ENCODE assay signal across 18 cellular contexts in genomic region chr22:41963453-41964105, GRCh38. TPM values are rescaled to one million over a fixed set of nuclear protein-coding genes. Genes with fewer than 3 reads are reported as not detected.
DNase-seq lines count a peak whose midpoint lies in the region; ATAC-seq and TF ChIP-seq lines count a peak whose summit lies in the region.
"Had no signal": no experiment of that assay in that cellular context is flagged by ENCODE, and none has a peak within 500 bp of the region (broad histone marks: within the 10 kb centered on the region; RNA-seq: fewer than 3 reads in every experiment).

No MANE protein-coding gene starts in this region.

- H3K9me1 ChIP-seq in IMR-90 (ENCODE audit: insufficient read depth, low read length) = no peaks in the 10 kb centered on the region

- no peak overlapping the region for H4K5ac ChIP-seq in IMR-90 (ENCODE audit: low read depth, low read length)

- H2BK15ac ChIP-seq in IMR-90 (ENCODE audit: low read depth, low read length) = no peak overlapping the region

- TF ChIP-seq RAD21 in IMR-90 (IDR thresholded peaks at IDR 0.05; ENCODE audit: low read length) = no peak

- H3K9ac ChIP-seq in IMR-90 (ENCODE audit: low read depth, low read length) = no peak overlapping the region
- H3K9ac ChIP-seq: KMS-11 had no signal

- H2AK9ac ChIP-seq in IMR-90 (replicated peaks; ENCODE audit: low read depth, low read length, poor library complexity) = no peak overlapping the region

- no peak overlapping the region for H3K4ac ChIP-seq in IMR-90 (ENCODE audit: low read depth, low read length)

- H4K91ac ChIP-seq in IMR-90 (ENCODE audit: insufficient read depth, low read depth, low read length) = no peak overlapping the region

- TF ChIP-seq CTCF in IMR-90 (conservative IDR thresholded peaks at IDR 0.05; ENCODE audit: low read depth, low read length) (no peak), astrocyte of the cerebellum (IDR thresholded peaks at IDR 0.05; ENCODE audit: low read depth, low read length, missing control alignments) (no peak), stomach (IDR thresholded peaks at IDR 0.05) (no peak)

- no peak overlapping the region for H3K4me3 ChIP-seq in IMR-90 (ENCODE audit: insufficient read depth, low read depth, low read length)
- H3K4me3 ChIP-seq in astrocyte of the cerebellum (ENCODE audit: low read depth, low read length) = no peak overlapping the region
- no peak overlapping the region for H3K4me3 ChIP-seq in stomach

- no peak overlapping the region for H3K14ac ChIP-seq in IMR-90 (replicated peaks; ENCODE audit: low read depth, low read length)

- H3K27ac ChIP-seq in IMR-90 (ENCODE audit: insufficient read depth, low read length) (no peak overlapping the region), stomach (peak overlapping the region in 4 of 5 donors; percentile 14 to 41 (median 34))
- H3K27ac ChIP-seq: KMS-11 had no signal

- TF ChIP-seq EP300 in stomach (IDR thresholded peaks at IDR 0.05) = no peak

- no peak overlapping the region for H3K18ac ChIP-seq in IMR-90 (ENCODE audit: low read depth, low read length)

- H3K23ac ChIP-seq in IMR-90 (ENCODE audit: low read depth, low read length) = no peak overlapping the region

- no peak overlapping the region for H2AK5ac ChIP-seq in IMR-90 (ENCODE audit: low read depth, low read length)

- H3K56ac ChIP-seq in IMR-90 (ENCODE audit: extremely low read depth, insufficient read depth, low read length) = no peak overlapping the region

- no peaks in the 10 kb centered on the region for H3K9me3 ChIP-seq in IMR-90 (ENCODE audit: control insufficient read depth, insufficient read depth, low read length)
- no peaks in the 10 kb centered on the region for H3K9me3 ChIP-seq in stomach

- CTCF ChIA-PET in IMR-90 (lab: Yijun Ruan, JAX) = no interaction called here

- H3K36me3 ChIP-seq in IMR-90 (ENCODE audit: control insufficient read depth, insufficient read depth, low read length) = no peaks in the 10 kb centered on the region
- no peaks in the 10 kb centered on the region for H3K36me3 ChIP-seq in stomach

- H3K4me1 ChIP-seq in IMR-90 (ENCODE audit: control insufficient read depth, insufficient read depth, low read length) = no peaks in the 10 kb centered on the region; the same call in 1 of the 2 replicates
- peaks cover 0 to 28% (median 14%) of the 10 kb centered on the region in 4 donors for H3K4me1 ChIP-seq in stomach

- H3K27me3 ChIP-seq in IMR-90 (ENCODE audit: control insufficient read depth, insufficient read depth, low read length) = peaks cover 8% of the 10 kb centered on the region; the same call in 1 of the 2 replicates
- no peaks in the 10 kb centered on the region for H3K27me3 ChIP-seq in stomach

- H4K8ac ChIP-seq in IMR-90 (ENCODE audit: low read depth in 2 of 2, low read length in 2 of 2) = no peak overlapping the region

- H2BK120ac ChIP-seq in IMR-90 (ENCODE audit: low read depth, low read length) = no peak overlapping the region

- no peaks in the 10 kb centered on the region for H3K79me1 ChIP-seq in IMR-90 (ENCODE audit: low read depth in 1 of 2, low read length in 2 of 2)

- 23% methylated on average over 3 of the region's 9 CpGs; no CpG with 5 or more reads in 1 of the 2 experiments for WGBS in IMR-90 (ENCODE audit: extremely low coverage in 2 of 2, insufficient read length in 1 of 2), 2 experiments
- WGBS in stomach, 5 donors = 50 to 64% (median 59%) methylated on average over 9 of the region's 9 CpGs

- in situ Hi-C loops in IMR-90 (cut with MboI; ENCODE audit: low sequenced_read_pairs) = no loop called here
- in situ Hi-C loops in astrocyte of the cerebellum (cut with HindIII; ENCODE audit: low sequenced_read_pairs) = no loop called here

- TF ChIP-seq POLR2A in IMR-90 (IDR thresholded peaks at IDR 0.05; ENCODE audit: low read depth, low read length) (no peak), stomach (IDR thresholded peaks at IDR 0.05) (no peak)

- ATAC-seq in IMR-90 (ENCODE audit: low read depth) (no peak), GM19455 (IDR thresholded peaks at IDR 0.05; ENCODE audit: unreplicated experiment) (no peak)

- BruUV-seq in IMR-90 (replicated peaks; lab: Mats Ljungman, UMichigan) = no TSS peak

- no peak overlapping the region for H2BK5ac ChIP-seq in IMR-90 (ENCODE audit: low read depth, low read length, poor library complexity, severe bottlenecking)

- dilution Hi-C loops in IMR-90 (cut with HindIII; ENCODE audit: low sequenced_read_pairs, unreplicated experiment) = no loop called here

- POLR2A ChIA-PET in IMR-90 (lab: Charles Lee; ENCODE audit: unreplicated experiment) = no interaction called here

- H3K4me2 ChIP-seq in IMR-90 (ENCODE audit: low read depth, low read length) = no peak overlapping the region
- H3K4me2 ChIP-seq: KMS-11 had no signal

- H2AFZ ChIP-seq in IMR-90 (replicated peaks; ENCODE audit: low read length, poor library complexity) = no peak overlapping the region

- H4K20me1 ChIP-seq in IMR-90 (ENCODE audit: insufficient read depth, low read length) = no peaks in the 10 kb centered on the region

- H2BK20ac ChIP-seq in IMR-90 (ENCODE audit: low read depth, low read length) = no peak overlapping the region

- DNase-seq in IMR-90 (peak; percentile 43), astrocyte of the cerebellum (ENCODE audit: low read depth) (peak; percentile 72), iris pigment epithelial cell (ENCODE audit: low read depth) (peak; percentile 17), stomach (peak; percentile 65), mucosa of gallbladder (ENCODE audit: low spot score) (no peak), NCI-H1092 (lab: John Stamatoyannopoulos, UW) (no peak), DMS 273 treated with DMSO at 0.1 percent for 48 hours (lab: John Stamatoyannopoulos, UW) (no peak)
- DNase-seq: activated CD4-positive, alpha-beta T cell treated with anti-CD3 and anti-CD28 coated beads, Interleukin-2, amount 50 U/mL, for 48 hours; amniotic stem cell; CD4-positive, alpha-beta memory T cell; effector memory CD4-positive, alpha-beta T cell; NCI-H1694 treated with DMSO at 0.1 percent for 48 hours; NCI-H510A; stimulated activated CD4-positive, alpha-beta T cell treated with anti-CD3 and anti-CD28 coated beads, Interleukin-2, amount 100 ng/mL, for 24 hours had no signal

- intact Hi-C loops in IMR-90 (cut with micrococcal nuclease) = no loop called here
- intact Hi-C loops in stomach (cut with DNase I; ENCODE audit: low total_unique reads) = no loop called here

TF ChIP-seq in IMR-90, 13 proteins besides CTCF, POLR2A, EP300 and RAD21 (continues in another document):
- TF ChIP-seq MAZ (IDR thresholded peaks at IDR 0.05; ENCODE audit: borderline replicate concordance, low read depth, low read length) (no peak), RFX5 (IDR thresholded peaks at IDR 0.05; ENCODE audit: low read depth, low read length) (no peak), CEBPB (IDR thresholded peaks at IDR 0.05; ENCODE audit: low read depth, low read length) (no peak), BHLHE40 (IDR thresholded peaks at IDR 0.05; ENCODE audit: low read depth, low read length) (no peak), SMC3 (IDR thresholded peaks at IDR 0.05; ENCODE audit: low read depth, low read length) (no peak), MAFK (IDR thresholded peaks at IDR 0.05; ENCODE audit: low read depth, low read length) (no peak), MXI1 (IDR thresholded peaks at IDR 0.05; ENCODE audit: borderline replicate concordance, low read depth, low read length) (no peak)
- TF ChIP-seq, protein P1, sequence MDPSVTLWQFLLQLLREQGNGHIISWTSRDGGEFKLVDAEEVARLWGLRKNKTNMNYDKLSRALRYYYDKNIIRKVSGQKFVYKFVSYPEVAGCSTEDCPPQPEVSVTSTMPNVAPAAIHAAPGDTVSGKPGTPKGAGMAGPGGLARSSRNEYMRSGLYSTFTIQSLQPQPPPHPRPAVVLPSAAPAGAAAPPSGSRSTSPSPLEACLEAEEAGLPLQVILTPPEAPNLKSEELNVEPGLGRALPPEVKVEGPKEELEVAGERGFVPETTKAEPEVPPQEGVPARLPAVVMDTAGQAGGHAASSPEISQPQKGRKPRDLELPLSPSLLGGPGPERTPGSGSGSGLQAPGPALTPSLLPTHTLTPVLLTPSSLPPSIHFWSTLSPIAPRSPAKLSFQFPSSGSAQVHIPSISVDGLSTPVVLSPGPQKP (IDR thresholded peaks at IDR 0.05; ENCODE audit: borderline replicate concordance, low read depth, low read length) = no peak

RNA-seq across cellular contexts. Expression of gene SEPTIN3, which starts 5.7 kb away (rescaled TPM):
- total RNA-seq in IMR-90 (2012; rRNA removed) = under 0.01 and 0.18 TPM in 2 replicates
- 0.14 and 0.15 TPM in 2 replicates for polyA plus RNA-seq in IMR-90 (2012; rRNA removed)
- 0.02 and 0.13 TPM in 2 replicates for polyA plus RNA-seq in IMR-90 (2012; cell fraction: cytosol; rRNA removed)
- polyA plus RNA-seq in IMR-90 (2012; cell fraction: nucleus; rRNA removed; ENCODE audit: low replicate concordance) = 0.12 and 0.17 TPM in 2 replicates
- total RNA-seq in stomach = 1 to 10 TPM in 1 of 5 donors, under 1 TPM in 1, not detected in 3; 0.72 to 1.1 TPM
- 1 to 10 TPM in 1 of 3 donors, under 1 TPM in 2; 0.61 to 1.4 (median 0.63) TPM for polyA plus RNA-seq in stomach
- total RNA-seq in mucosa of gallbladder = 0.60 TPM
- polyA plus RNA-seq: CD4-positive, alpha-beta memory T cell had no signal

RNA-seq across cellular contexts. Expression of gene CENPM, which starts 16.6 kb away (rescaled TPM):
- 14.7 and 18.1 TPM in 2 replicates for total RNA-seq in IMR-90 (2012; rRNA removed)
- 20.1 and 31.3 TPM in 2 replicates for polyA plus RNA-seq in IMR-90 (2012; rRNA removed)
- 10.5 and 19.3 TPM in 2 replicates for polyA plus RNA-seq in IMR-90 (2012; cell fraction: cytosol; rRNA removed)
- polyA plus RNA-seq in IMR-90 (2012; cell fraction: nucleus; rRNA removed; ENCODE audit: low replicate concordance) = 8.7 and 23.0 TPM in 2 replicates
- total RNA-seq in stomach = 10 to 100 TPM in 2 of 5 donors, 1 to 10 TPM in 2, not detected in 1; 6.1 to 64.3 (median 11.1) TPM
- 10 to 100 TPM; 15.1 to 22.5 (median 15.8) TPM for polyA plus RNA-seq in stomach
- 3.2 TPM for total RNA-seq in mucosa of gallbladder

RNA-seq across cellular contexts. Expression of gene WBP2NL, which starts 35.0 kb away (rescaled TPM):
- total RNA-seq in IMR-90 (2012; rRNA removed) = not detected in 2 replicates
- polyA plus RNA-seq in IMR-90 (2012; rRNA removed) = not detected in 2 replicates
- not detected in 2 replicates for polyA plus RNA-seq in IMR-90 (2012; cell fraction: cytosol; rRNA removed)
- polyA plus RNA-seq in IMR-90 (2012; cell fraction: nucleus; rRNA removed; ENCODE audit: low replicate concordance) = 0.08 and 0.09 TPM in 2 replicates
- total RNA-seq in stomach = 1 to 10 TPM in 2 of 5 donors, not detected in 3; 3.9 to 4.8 TPM
- polyA plus RNA-seq in stomach = 1 to 10 TPM; 1.2 TPM
- 1.6 TPM for total RNA-seq in mucosa of gallbladder
- total RNA-seq: H1 had no signal
- polyA plus RNA-seq: H1 had no signal

RNA-seq across cellular contexts. Expression of gene TNFRSF13C, which starts 37.0 kb away (rescaled TPM):
- total RNA-seq in IMR-90 (2012; rRNA removed) (under 0.01 TPM in 1 of 2 replicates, not detected in the other), stomach (under 1 TPM in 2 of 5 donors, not detected in 3; 0.55 to 0.87 TPM), mucosa of gallbladder (0.55 TPM)
- polyA plus RNA-seq in IMR-90 (2012; rRNA removed) (0.14 and 0.16 TPM in 2 replicates), stomach (1 to 10 TPM in 1 of 3 donors, under 1 TPM in 1, not detected in 1; 0.31 to 1.1 TPM)
- 0.08 and 0.09 TPM in 2 replicates for polyA plus RNA-seq in IMR-90 (2012; cell fraction: cytosol; rRNA removed)
- 1.1 and 1.9 TPM in 2 replicates for polyA plus RNA-seq in IMR-90 (2012; cell fraction: nucleus; rRNA removed; ENCODE audit: low replicate concordance)
- total RNA-seq: glomerular endothelial cell had no signal

Comparison
In these comparisons a context has a peak if more than half of its experiments do, and no peak if none do; other contexts are left out.
1. DNase-seq: peak in IMR-90 (single experiment), astrocyte of the cerebellum (single experiment), iris pigment epithelial cell (single experiment) and stomach (single experiment); none in mucosa of gallbladder (single experiment), NCI-H1092 (single experiment) and DMS 273 treated with DMSO at 0.1 percent for 48 hours (single experiment).